ENCODE assay signal across 10 cellular contexts in genomic region chr5:374631-375335, GRCh38. TPM values are rescaled to one million over a fixed set of nuclear protein-coding genes. Genes with fewer than 3 reads are reported as not detected.
A peak's percentile ranks its signal among the peaks of the same experiment; 100 is the strongest.
DNase-seq lines count a peak whose midpoint lies in the region; ATAC-seq and TF ChIP-seq lines count a peak whose summit lies in the region.
"Had no signal": no experiment of that assay in that cellular context is flagged by ENCODE, and none has a peak within 500 bp of the region (broad histone marks: within the 10 kb centered on the region; RNA-seq: fewer than 3 reads in every experiment).

No MANE protein-coding gene starts in this region.

- intact Hi-C loops in Caco-2 (cut with micrococcal nuclease; ENCODE audit: unreplicated experiment) (no loop called here), HCT116 (cut with micrococcal nuclease) (no loop called here)

- H3K4me1 ChIP-seq in Caco-2 (peaks cover 10% of the 10 kb centered on the region; the same call in 1 of the 2 replicates), HCT116 (ENCODE audit: control insufficient read depth in 1 of 2, insufficient read depth in 2 of 2, low read length in 2 of 2) (peaks cover 16 to 72% of the 10 kb centered on the region in 2 experiments), neuronal stem cell (ENCODE audit: control insufficient read depth in 2 of 2, insufficient read depth in 1 of 2, low read depth in 1 of 2, low read length in 2 of 2) (peaks cover 6 to 20% of the 10 kb centered on the region in 2 donors)
- H3K4me1 ChIP-seq: SJCRH30 had no signal

- CTCF ChIA-PET in Caco-2 (lab: Charles Lee) (no interaction called here), HCT116 (lab: Charles Lee) (no interaction called here)

- DNase-seq in Caco-2 = peak in 1 of 2 experiments; percentile 19
- no peak for DNase-seq in HCT116 (ENCODE audit: low read depth, low spot score)
- no peak for DNase-seq in neuronal stem cell (ENCODE audit: low spot score)
- DNase-seq in caudate nucleus (lab: John Stamatoyannopoulos, UW) = no peak
- DNase-seq in NCI-H82 treated with DMSO at 0.1 percent for 48 hours (lab: John Stamatoyannopoulos, UW; ENCODE audit: unreplicated experiment) = no peak
- DNase-seq: activated gamma-delta T cell treated with Interleukin-2 at 50 U/mL for 16 hours, mesendoderm, SJCRH30 had no signal

- peak overlapping the region; percentile 66 for H3K23ac ChIP-seq in neuronal stem cell (ENCODE audit: low read depth, low read length, poor library complexity)

- no peaks in the 10 kb centered on the region for H3K36me3 ChIP-seq in Caco-2 (ENCODE audit: control insufficient read depth, insufficient read depth, low read length)
- no peaks in the 10 kb centered on the region for H3K36me3 ChIP-seq in HCT116 (ENCODE audit: control insufficient read depth in 1 of 2, insufficient read depth in 2 of 2, low read length in 2 of 2)
- H3K36me3 ChIP-seq in neuronal stem cell (replicated peaks in 1 of 2; ENCODE audit: control insufficient read depth in 2 of 2, insufficient read depth in 2 of 2, low read length in 2 of 2) = no peaks in the 10 kb centered on the region
- H3K36me3 ChIP-seq: SJCRH30 had no signal

- H3K79me2 ChIP-seq in HCT116 (ENCODE audit: insufficient read depth, low read length) = no peaks in the 10 kb centered on the region; the same call in 1 of the 2 replicates

- H3K9me3 ChIP-seq in Caco-2 (peaks cover 3% of the 10 kb centered on the region), HCT116 (ENCODE audit: control insufficient read depth in 1 of 2, insufficient read depth in 1 of 2, low read depth in 1 of 2, low read length in 2 of 2) (no peaks in the 10 kb centered on the region), neuronal stem cell (replicated peaks in 1 of 2; ENCODE audit: control insufficient read depth in 2 of 2, insufficient read depth in 1 of 2, low read depth in 1 of 2, low read length in 2 of 2) (peaks cover 0 to 4% of the 10 kb centered on the region in 2 donors)
- H3K9me3 ChIP-seq: SJCRH30 had no signal

- H3K4me3 Mint-ChIP-seq in Caco-2 (ENCODE audit: unreplicated experiment) (no peak overlapping the region), brain (peak overlapping the region in 4 of 5 experiments; percentile 50 to 74 (median 68))

- no peaks in the 10 kb centered on the region for H3K9me2 ChIP-seq in HCT116 (ENCODE audit: insufficient read depth)

- H3K4me3 ChIP-seq in Caco-2 (ENCODE audit: low read depth, low read length) = no peak overlapping the region
- H3K4me3 ChIP-seq in HCT116 (replicated peaks in 1 of 2; ENCODE audit: low read depth in 1 of 2, low read length in 2 of 2) = no peak overlapping the region
- H3K4me3 ChIP-seq in neuronal stem cell (ENCODE audit: low read length in 2 of 2) = no peak overlapping the region
- H3K4me3 ChIP-seq: SJCRH30 had no signal

- peak overlapping the region; percentile 72 for H2BK15ac ChIP-seq in neuronal stem cell (ENCODE audit: low read length)

- RAD21 ChIA-PET in HCT116 (lab: Charles Lee; ENCODE audit: low non-redundant PET in 1 of 2, low total read pairs in 2 of 2, uncharacterized antibody in 2 of 2, unreplicated experiment in 2 of 2) = no interaction called here

- H3K9me3 Mint-ChIP-seq in Caco-2 (ENCODE audit: unreplicated experiment) (no peaks in the 10 kb centered on the region), brain (peaks cover 0 to 12% (median 2%) of the 10 kb centered on the region in 5 experiments)

- peak overlapping the region; percentile 85 for H2AK5ac ChIP-seq in neuronal stem cell (ENCODE audit: low read depth, low read length)

- ATAC-seq in HCT116 (no peak), GM19455 (IDR thresholded peaks at IDR 0.05; ENCODE audit: unreplicated experiment) (no peak)

- POLR2A ChIA-PET in Caco-2 (lab: Charles Lee) (no interaction called here), HCT116 (lab: Charles Lee) (no interaction called here)

- H3K79me1 ChIP-seq in neuronal stem cell (ENCODE audit: low read depth, low read length) = no peaks in the 10 kb centered on the region

- peak overlapping the region; percentile 85 for H3K4me2 ChIP-seq in HCT116 (ENCODE audit: low read length)
- no peak overlapping the region for H3K4me2 ChIP-seq in neuronal stem cell (ENCODE audit: insufficient read depth, low read length, poor library complexity, severe bottlenecking)

- no peak for TF ChIP-seq POLR2A in HCT116 (IDR thresholded peaks at IDR 0.05; ENCODE audit: borderline replicate concordance, extremely low read depth, insufficient read depth, insufficient read length)

- H2AFZ ChIP-seq in HCT116 (ENCODE audit: low read depth, low read length, poor library complexity, severe bottlenecking) (no peak overlapping the region), neuronal stem cell (ENCODE audit: low read length) (peak overlapping the region; percentile 87)

- H3K4ac ChIP-seq in neuronal stem cell (ENCODE audit: low read length) = no peak overlapping the region

- H3K9ac ChIP-seq in HCT116 (ENCODE audit: low read length) (peak overlapping the region; percentile 73), neuronal stem cell (ENCODE audit: low read depth, low read length, poor library complexity) (no peak overlapping the region)

- no peak for TF ChIP-seq RAD21 in HCT116 (IDR thresholded peaks at IDR 0.05; ENCODE audit: low read depth)

- no peak overlapping the region for H2BK5ac ChIP-seq in neuronal stem cell (ENCODE audit: low read length)

- TF ChIP-seq CTCF in Caco-2 (IDR thresholded peaks at IDR 0.05; ENCODE audit: insufficient read depth in 1 of 2, low read depth in 1 of 2, low read length in 1 of 2, severe bottlenecking in 1 of 2, unreplicated experiment in 1 of 2) = no peak
- no peak for TF ChIP-seq CTCF in HCT116 (IDR thresholded peaks at IDR 0.05 in 2 of 3, conservative IDR thresholded peaks at IDR 0.05 in 1 of 3; ENCODE audit: borderline replicate concordance in 1 of 3, insufficient read depth in 1 of 3, low read depth in 2 of 3, low read length in 2 of 3)
- TF ChIP-seq CTCF in brain (conservative IDR thresholded peaks at IDR 0.05) = no peak

- H3K4me1 Mint-ChIP-seq in Caco-2 (ENCODE audit: low read depth, unreplicated experiment) = no peaks in the 10 kb centered on the region
- H3K4me1 Mint-ChIP-seq in brain = peaks cover 17% of the 10 kb centered on the region

- H3K27me3 Mint-ChIP-seq in Caco-2 (ENCODE audit: insufficient read depth, unreplicated experiment) = peaks cover 3% of the 10 kb centered on the region
- H3K27me3 Mint-ChIP-seq in brain = peaks cover 2% of the 10 kb centered on the region

- peak overlapping the region; percentile 56; the same call in 1 of the 2 replicates for H3K27ac ChIP-seq in HCT116 (ENCODE audit: low read depth, low read length)
- H3K27ac ChIP-seq in neuronal stem cell (replicated peaks; ENCODE audit: low read length) = no peak overlapping the region
- H3K27ac ChIP-seq in caudate nucleus (ENCODE audit: low read depth, low read length) = no peak overlapping the region
- H3K27ac ChIP-seq: SJCRH30 had no signal

- no peak overlapping the region for H2BK120ac ChIP-seq in neuronal stem cell (ENCODE audit: low read depth, low read length)

- H4K91ac ChIP-seq in neuronal stem cell (ENCODE audit: low read depth, low read length, poor library complexity) = no peak overlapping the region

- H3K14ac ChIP-seq in neuronal stem cell (ENCODE audit: low read length) = no peak overlapping the region

- no peak overlapping the region for H2BK12ac ChIP-seq in neuronal stem cell (ENCODE audit: low read length)

- H3K18ac ChIP-seq in neuronal stem cell (ENCODE audit: low read length) = peak overlapping the region; percentile 44

- H4K20me1 ChIP-seq in HCT116 (ENCODE audit: insufficient read depth) = no peaks in the 10 kb centered on the region

- no CpG with 5 or more reads among the region's 19 CpGs for WGBS in neuronal stem cell (ENCODE audit: extremely low coverage in 2 of 2, insufficient read length in 2 of 2, insufficient replicate concordance in 1 of 2), 2 donors

- BruUV-seq in Caco-2 (replicated peaks; lab: Mats Ljungman, UMichigan) (TSS peak; percentile 14), HCT116 (replicated peaks; lab: Mats Ljungman, UMichigan) (no TSS peak)

- no peaks in the 10 kb centered on the region for H3K36me3 Mint-ChIP-seq in Caco-2 (ENCODE audit: insufficient read depth, unreplicated experiment)
- peaks cover 5% of the 10 kb centered on the region for H3K36me3 Mint-ChIP-seq in brain

- H3K27ac Mint-ChIP-seq in Caco-2 (ENCODE audit: unreplicated experiment) = peak overlapping the region; percentile 54
- H3K27ac Mint-ChIP-seq in brain = peak overlapping the region in 4 of 5 experiments; percentile 59 to 87 (median 80)

- H3K27me3 ChIP-seq in Caco-2 (replicated peaks; ENCODE audit: control insufficient read depth, insufficient read depth, low read length) (no peaks in the 10 kb centered on the region), HCT116 (ENCODE audit: insufficient read depth, low read length) (no peaks in the 10 kb centered on the region), neuronal stem cell (ENCODE audit: control insufficient read depth in 3 of 3, insufficient read depth in 3 of 3, low read depth in 1 of 3, low read length in 3 of 3) (peaks cover 0 to 47% (median 20%) of the 10 kb centered on the region in 3 experiments)
- H3K27me3 ChIP-seq: SJCRH30 had no signal

- H4K8ac ChIP-seq in neuronal stem cell (ENCODE audit: low read depth, low read length) = no peak overlapping the region

TF ChIP-seq in HCT116, 20 proteins besides CTCF, POLR2A, EP300 and RAD21:
- TF ChIP-seq EZH2 (IDR thresholded peaks at IDR 0.05) (no peak), ELF1 (IDR thresholded peaks at IDR 0.05; ENCODE audit: borderline replicate concordance, low read depth) (no peak)

RNA-seq across cellular contexts. Expression of gene AHRR, which starts 53.3 kb away (rescaled TPM):
- total RNA-seq in Caco-2 (2022) (0.91 and 1.1 TPM in 2 replicates), HCT116 (2021; ENCODE audit: unreplicated experiment) (12.7 TPM)
- 2.5 and 3.2 TPM in 2 replicates for polyA plus RNA-seq in HCT116 (2012)
- polyA plus RNA-seq in brain (ENCODE audit: insufficient read depth, low read depth, low replicate concordance) = 3.0 TPM
- polyA plus RNA-seq in neuronal stem cell (2013, experiment 1 of 2) = 0.26 TPM
- 0.28 TPM for polyA plus RNA-seq in neuronal stem cell (2013, experiment 2 of 2)
